In genomic region chr9:20441166-20441565, GRCh38 we compare ENCODE assay signal across 24 cellular contexts.
A peak's percentile ranks its signal among the peaks of the same experiment; 100 is the strongest.
DNase-seq lines count a peak whose midpoint lies in the region; ATAC-seq, FAIRE-seq and TF ChIP-seq lines count a peak whose summit lies in the region.
"Had no signal": no experiment of that assay in that cellular context is flagged by ENCODE, and none has a peak within 500 bp of the region (broad histone marks: within the 10 kb centered on the region; RNA-seq: fewer than 3 reads in every experiment).

No MANE protein-coding gene starts in this region.

- H3K27ac Mint-ChIP-seq in CD4-positive, alpha-beta T cell = peak overlapping the region; percentile 6
- peak overlapping the region; percentile 56 for H3K27ac Mint-ChIP-seq in activated T-helper 1 cell treated with anti-CD3 and anti-CD28 coated beads, Interleukin-12 subunit alpha, Interleukin-12 subunit beta, Interleukin-2, Interleukin-4 antibody, amounts not matched to agents 30 ng/mL and 10 ng/mL and 1 ng/mL, durations not matched to agents 14 hours and 24 hours and 36 hours
- H3K27ac Mint-ChIP-seq in nephron progenitor cell = peak overlapping the region; percentile 29
- H3K27ac Mint-ChIP-seq: natural killer cell treated with Interleukin-12 subunit alpha and Interleukin-12 subunit beta and Interleukin-15 and Interleukin-18, amount 100 ng/mL, for 72 hours; T-helper 2 cell treated with Interferon-gamma antibody and Interleukin-4, amounts not matched to agents 5 μg/mL and 100 μg/mL, for 36 hours had no signal

- H3K27me3 ChIP-seq in CD4-positive, alpha-beta T cell (ENCODE audit: control insufficient read depth, insufficient read depth, low read length) = no peaks in the 10 kb centered on the region
- H3K27me3 ChIP-seq: ascending aorta, BE2C, cardiac muscle cell, hepatocyte, ovary, vagina had no signal

- peaks cover 57% of the 10 kb centered on the region for H3K4me1 Mint-ChIP-seq in CD4-positive, alpha-beta T cell (ENCODE audit: low read depth)
- H3K4me1 Mint-ChIP-seq in activated T-helper 1 cell treated with anti-CD3 and anti-CD28 coated beads, Interleukin-12 subunit alpha, Interleukin-12 subunit beta, Interleukin-2, Interleukin-4 antibody, amounts not matched to agents 30 ng/mL and 10 ng/mL and 1 ng/mL, durations not matched to agents 14 hours and 24 hours and 36 hours (ENCODE audit: low read depth) = peaks cover 42% of the 10 kb centered on the region
- H3K4me1 Mint-ChIP-seq in nephron progenitor cell = peaks cover 49% of the 10 kb centered on the region

- peaks cover 37% of the 10 kb centered on the region for H3K36me3 Mint-ChIP-seq in CD4-positive, alpha-beta T cell (ENCODE audit: low read depth)
- peaks cover 25% of the 10 kb centered on the region for H3K36me3 Mint-ChIP-seq in activated T-helper 1 cell treated with anti-CD3 and anti-CD28 coated beads, Interleukin-12 subunit alpha, Interleukin-12 subunit beta, Interleukin-2, Interleukin-4 antibody, amounts not matched to agents 30 ng/mL and 10 ng/mL and 1 ng/mL, durations not matched to agents 14 hours and 24 hours and 36 hours (ENCODE audit: low read depth)
- H3K36me3 Mint-ChIP-seq in nephron progenitor cell (ENCODE audit: low read depth) = peaks cover 28% of the 10 kb centered on the region
- H3K36me3 Mint-ChIP-seq: natural killer cell treated with Interleukin-12 subunit alpha and Interleukin-12 subunit beta and Interleukin-15 and Interleukin-18, amount 100 ng/mL, for 72 hours had no signal

- no peak for TF ChIP-seq CTCF in CD4-positive, alpha-beta T cell (IDR thresholded peaks at IDR 0.05)
- TF ChIP-seq CTCF in nephron progenitor cell (IDR thresholded peaks at IDR 0.05) = no peak

- no peak overlapping the region for H3K27ac ChIP-seq in CD4-positive, alpha-beta T cell (ENCODE audit: low read depth, low read length)
- H3K27ac ChIP-seq: ascending aorta, cardiac muscle cell, hepatocyte, ovary, vagina had no signal

- FAIRE-seq in GM19239 (lab: Jason Lieb, UNC) = peak; percentile 87
- FAIRE-seq: colon, RCC 7860, small intestine had no signal

- H3K27me3 Mint-ChIP-seq in CD4-positive, alpha-beta T cell = no peaks in the 10 kb centered on the region
- no peaks in the 10 kb centered on the region for H3K27me3 Mint-ChIP-seq in activated T-helper 1 cell treated with anti-CD3 and anti-CD28 coated beads, Interleukin-12 subunit alpha, Interleukin-12 subunit beta, Interleukin-2, Interleukin-4 antibody, amounts not matched to agents 30 ng/mL and 10 ng/mL and 1 ng/mL, durations not matched to agents 14 hours and 24 hours and 36 hours (ENCODE audit: insufficient read depth)
- H3K27me3 Mint-ChIP-seq in nephron progenitor cell (ENCODE audit: low read depth, poor library complexity) = no peaks in the 10 kb centered on the region
- H3K27me3 Mint-ChIP-seq: activated naive CD4-positive, alpha-beta T cell treated with anti-CD3 and anti-CD28 coated beads, Interleukin-2, amount 10 ng/mL, durations not matched to agents 7 days and 5 days; natural killer cell treated with Interleukin-12 subunit alpha and Interleukin-12 subunit beta and Interleukin-15 and Interleukin-18, amount 100 ng/mL, for 72 hours had no signal

- CTCF ChIA-PET in CD4-positive, alpha-beta T cell (lab: Charles Lee) = no interaction called here

- DNase-seq in CD4-positive, alpha-beta T cell = no peak
- no peak for DNase-seq in GM19239 (ENCODE audit: insufficient read length, low spot score)
- no peak for DNase-seq in activated T-helper 1 cell treated with anti-CD3 and anti-CD28 coated beads, Interleukin-12 subunit alpha, Interleukin-12 subunit beta, Interleukin-2, Interleukin-4 antibody, amounts not matched to agents 30 ng/mL and 10 ng/mL and 1 ng/mL, durations not matched to agents 14 hours and 24 hours and 36 hours (ENCODE audit: low spot score)
- no peak for DNase-seq in nephron progenitor cell
- no peak for DNase-seq in KBM-7
- DNase-seq in NCI-H82 (lab: John Stamatoyannopoulos, UW) = no peak
- DNase-seq: activated naive CD4-positive, alpha-beta T cell treated with anti-CD3 and anti-CD28 coated beads, Interleukin-2, amount 10 ng/mL, durations not matched to agents 7 days and 5 days; activated T-cell treated with anti-CD3 and anti-CD28 coated beads, Interleukin-2, amount 50 U/mL, for 48 hours; BE2C; effector CD4-positive, alpha-beta T cell; ovary; retina; SHP77 treated with DMSO at 0.1 percent for 48 hours; small intestine; stimulated activated naive CD4-positive, alpha-beta T cell treated with Interleukin-2 at 50 U/mL for 16 hours had no signal

- H3K9me3 Mint-ChIP-seq in CD4-positive, alpha-beta T cell = no peaks in the 10 kb centered on the region
- no peaks in the 10 kb centered on the region for H3K9me3 Mint-ChIP-seq in activated T-helper 1 cell treated with anti-CD3 and anti-CD28 coated beads, Interleukin-12 subunit alpha, Interleukin-12 subunit beta, Interleukin-2, Interleukin-4 antibody, amounts not matched to agents 30 ng/mL and 10 ng/mL and 1 ng/mL, durations not matched to agents 14 hours and 24 hours and 36 hours
- no peaks in the 10 kb centered on the region for H3K9me3 Mint-ChIP-seq in nephron progenitor cell
- H3K9me3 Mint-ChIP-seq: activated naive CD4-positive, alpha-beta T cell treated with anti-CD3 and anti-CD28 coated beads, Interleukin-2, amount 10 ng/mL, durations not matched to agents 7 days and 5 days; natural killer cell treated with Interleukin-12 subunit alpha and Interleukin-12 subunit beta and Interleukin-15 and Interleukin-18, amount 100 ng/mL, for 72 hours; T-helper 2 cell treated with Interferon-gamma antibody and Interleukin-4, amounts not matched to agents 5 μg/mL and 100 μg/mL, for 36 hours had no signal

- POLR2A ChIA-PET in CD4-positive, alpha-beta T cell (lab: Charles Lee) = no interaction called here

- H3K9me3 ChIP-seq in CD4-positive, alpha-beta T cell (ENCODE audit: control insufficient read depth, low read length) = no peaks in the 10 kb centered on the region
- H3K9me3 ChIP-seq: ascending aorta, BE2C, ovary, vagina had no signal

- in situ Hi-C loops in KBM-7 (cut with MboI; ENCODE audit: low pct_unique_long_range_greater_than_20kb, low sequenced_read_pairs) = no loop called here

- no peak overlapping the region for H3K4me3 Mint-ChIP-seq in CD4-positive, alpha-beta T cell
- peak overlapping the region; percentile 8 for H3K4me3 Mint-ChIP-seq in activated T-helper 1 cell treated with anti-CD3 and anti-CD28 coated beads, Interleukin-12 subunit alpha, Interleukin-12 subunit beta, Interleukin-2, Interleukin-4 antibody, amounts not matched to agents 30 ng/mL and 10 ng/mL and 1 ng/mL, durations not matched to agents 14 hours and 24 hours and 36 hours
- H3K4me3 Mint-ChIP-seq in nephron progenitor cell = no peak overlapping the region
- H3K4me3 Mint-ChIP-seq: activated naive CD4-positive, alpha-beta T cell treated with anti-CD3 and anti-CD28 coated beads, Interleukin-2, amount 10 ng/mL, durations not matched to agents 7 days and 5 days; natural killer cell treated with Interleukin-12 subunit alpha and Interleukin-12 subunit beta and Interleukin-15 and Interleukin-18, amount 100 ng/mL, for 72 hours; T-helper 2 cell treated with Interferon-gamma antibody and Interleukin-4, amounts not matched to agents 5 μg/mL and 100 μg/mL, for 36 hours had no signal

- intact Hi-C loops in CD4-positive, alpha-beta T cell (cut with DNase I, micrococcal nuclease) = no loop called here
- intact Hi-C loops in activated T-helper 1 cell treated with anti-CD3 and anti-CD28 coated beads, Interleukin-12 subunit alpha, Interleukin-12 subunit beta, Interleukin-2, Interleukin-4 antibody, amounts not matched to agents 30 ng/mL and 10 ng/mL and 1 ng/mL, durations not matched to agents 14 hours and 24 hours and 36 hours (cut with micrococcal nuclease) = loop anchor here (2.0 to 5.0 kb wide), 5 partner anchors 66 to 501 kb away; partner anchors contain the start of gene MLLT3

- ATAC-seq in CD4-positive, alpha-beta T cell (ENCODE audit: poor library complexity) = no peak
- no peak for ATAC-seq in HG03457 (IDR thresholded peaks at IDR 0.05; ENCODE audit: unreplicated experiment)
- ATAC-seq: natural killer cell treated with Interleukin-12 subunit alpha and Interleukin-12 subunit beta and Interleukin-15 and Interleukin-18, amount 100 ng/mL, for 72 hours had no signal

Comparison
In these comparisons a context has a peak if more than half of its experiments do, and no peak if none do; other contexts are left out.
1. H3K27ac Mint-ChIP-seq: peak in every context shown above with its lines; median percentile 56 in activated T-helper 1 cell treated with anti-CD3 and anti-CD28 coated beads, Interleukin-12 subunit alpha, Interleukin-12 subunit beta, Interleukin-2, Interleukin-4 antibody, amounts not matched to agents 30 ng/mL and 10 ng/mL and 1 ng/mL, durations not matched to agents 14 hours and 24 hours and 36 hours; 29 in nephron progenitor cell; 6 in CD4-positive, alpha-beta T cell.